Comparison of ENCODE assay signal across 8 cellular contexts in genomic region chr3:125374996-125375941, GRCh38. TPM values are rescaled to one million over a fixed set of nuclear protein-coding genes. Genes with fewer than 3 reads are reported as not detected.
A peak's percentile ranks its signal among the peaks of the same experiment; 100 is the strongest.
DNase-seq lines count a peak whose midpoint lies in the region; ATAC-seq and TF ChIP-seq lines count a peak whose summit lies in the region.

A gene with protein sequence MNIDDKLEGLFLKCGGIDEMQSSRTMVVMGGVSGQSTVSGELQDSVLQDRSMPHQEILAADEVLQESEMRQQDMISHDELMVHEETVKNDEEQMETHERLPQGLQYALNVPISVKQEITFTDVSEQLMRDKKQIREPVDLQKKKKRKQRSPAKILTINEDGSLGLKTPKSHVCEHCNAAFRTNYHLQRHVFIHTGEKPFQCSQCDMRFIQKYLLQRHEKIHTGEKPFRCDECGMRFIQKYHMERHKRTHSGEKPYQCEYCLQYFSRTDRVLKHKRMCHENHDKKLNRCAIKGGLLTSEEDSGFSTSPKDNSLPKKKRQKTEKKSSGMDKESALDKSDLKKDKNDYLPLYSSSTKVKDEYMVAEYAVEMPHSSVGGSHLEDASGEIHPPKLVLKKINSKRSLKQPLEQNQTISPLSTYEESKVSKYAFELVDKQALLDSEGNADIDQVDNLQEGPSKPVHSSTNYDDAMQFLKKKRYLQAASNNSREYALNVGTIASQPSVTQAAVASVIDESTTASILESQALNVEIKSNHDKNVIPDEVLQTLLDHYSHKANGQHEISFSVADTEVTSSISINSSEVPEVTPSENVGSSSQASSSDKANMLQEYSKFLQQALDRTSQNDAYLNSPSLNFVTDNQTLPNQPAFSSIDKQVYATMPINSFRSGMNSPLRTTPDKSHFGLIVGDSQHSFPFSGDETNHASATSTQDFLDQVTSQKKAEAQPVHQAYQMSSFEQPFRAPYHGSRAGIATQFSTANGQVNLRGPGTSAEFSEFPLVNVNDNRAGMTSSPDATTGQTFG (minus strand): TSS chr3:125375325. CDS start chr3:125313640, 61,685 bp downstream.

- H3K9me3 ChIP-seq in spleen: no peaks in the 10 kb centered on the region

- no peaks in the 10 kb centered on the region for H3K27me3 ChIP-seq in spleen (replicated peaks in 1 of 7)

- peak within 1 kb of the TSS; percentile 33 to 93 (median 77) for H3K4me3 ChIP-seq in spleen

- peak in 1 of 3 donors; percentile 61 for TF ChIP-seq POLR2A in spleen (IDR thresholded peaks at IDR 0.05)

- H3K27ac ChIP-seq in caudate nucleus (ENCODE audit: low read depth, low read length): peak within 1 kb of the TSS; percentile 82
- H3K27ac ChIP-seq in spleen: peak within 1 kb of the TSS; percentile 81 to 97 (median 94)

- in situ Hi-C loops in ACHN (cut with HindIII; ENCODE audit: low pct_ligation_motif_present, low pct_unique_long_range_greater_than_20kb, low sequenced_read_pairs): no loop called here

- intact Hi-C loops in spleen (cut with DNase I; ENCODE audit: low total_unique reads): no loop called here

- H3K4me1 ChIP-seq in spleen: peaks cover 10 to 57% (median 40%) of the 10 kb centered on the region in 6 donors

- ATAC-seq in GM18907 (IDR thresholded peaks at IDR 0.05; ENCODE audit: unreplicated experiment): peak; percentile 84
- peak; percentile 88 for ATAC-seq in HG03159 (IDR thresholded peaks at IDR 0.05; ENCODE audit: unreplicated experiment)

- peak in 2 of 11 experiments; percentile 18 to 44 for TF ChIP-seq CTCF in spleen (IDR thresholded peaks at IDR 0.05 in 8 of 11, conservative IDR thresholded peaks at IDR 0.05 in 3 of 11)

- peaks cover 0 to 10% (median 0%) of the 10 kb centered on the region in 6 donors for H3K36me3 ChIP-seq in spleen

- 0 to 1% (median 0%) methylated on average over 36 to 68 of the region's 69 CpGs for WGBS in spleen, 5 donors

- DNase-seq in ACHN (peak; percentile 81), NCI-H345 treated with DMSO at 0.1 percent for 48 hours (lab: John Stamatoyannopoulos, UW; ENCODE audit: unreplicated experiment) (peak; percentile 43), caudate nucleus (lab: John Stamatoyannopoulos, UW) (peak in 60 of 61 donors; percentile 41 to 94 (median 87)), inferior parietal cortex (ENCODE audit: extremely low spot score) (peak; percentile 90), spleen (peak; percentile 99)
- peak; percentile 75 to 83 (median 80) for DNase-seq in activated CD4-positive, CD25-positive, alpha-beta regulatory T cell (lab: John Stamatoyannopoulos, UW)

RNA-seq across cellular contexts. Expression of the gene that starts here (rescaled TPM):
- total RNA-seq in spleen: 10 to 100 TPM; 36.5 to 66.0 (median 48.2) TPM
- 1 to 10 TPM; 4.1 to 5.7 (median 4.6) TPM for polyA plus RNA-seq in spleen

Comparison
In these comparisons a context has a peak if more than half of its experiments do, and no peak if none do; other contexts are left out.
1. Peak in every context shown above with its lines: DNase-seq, ATAC-seq, H3K4me3 ChIP-seq and H3K27ac ChIP-seq.
2. DNase-seq: peak in every context shown above with its lines; median percentile 99 in spleen; 90 in inferior parietal cortex; 87 in caudate nucleus; 81 in ACHN; 80 in activated CD4-positive, CD25-positive, alpha-beta regulatory T cell; 43 in NCI-H345 treated with DMSO at 0.1 percent for 48 hours.